ENCODE assay signal across 9 cellular contexts in the genomic region with DNA sequence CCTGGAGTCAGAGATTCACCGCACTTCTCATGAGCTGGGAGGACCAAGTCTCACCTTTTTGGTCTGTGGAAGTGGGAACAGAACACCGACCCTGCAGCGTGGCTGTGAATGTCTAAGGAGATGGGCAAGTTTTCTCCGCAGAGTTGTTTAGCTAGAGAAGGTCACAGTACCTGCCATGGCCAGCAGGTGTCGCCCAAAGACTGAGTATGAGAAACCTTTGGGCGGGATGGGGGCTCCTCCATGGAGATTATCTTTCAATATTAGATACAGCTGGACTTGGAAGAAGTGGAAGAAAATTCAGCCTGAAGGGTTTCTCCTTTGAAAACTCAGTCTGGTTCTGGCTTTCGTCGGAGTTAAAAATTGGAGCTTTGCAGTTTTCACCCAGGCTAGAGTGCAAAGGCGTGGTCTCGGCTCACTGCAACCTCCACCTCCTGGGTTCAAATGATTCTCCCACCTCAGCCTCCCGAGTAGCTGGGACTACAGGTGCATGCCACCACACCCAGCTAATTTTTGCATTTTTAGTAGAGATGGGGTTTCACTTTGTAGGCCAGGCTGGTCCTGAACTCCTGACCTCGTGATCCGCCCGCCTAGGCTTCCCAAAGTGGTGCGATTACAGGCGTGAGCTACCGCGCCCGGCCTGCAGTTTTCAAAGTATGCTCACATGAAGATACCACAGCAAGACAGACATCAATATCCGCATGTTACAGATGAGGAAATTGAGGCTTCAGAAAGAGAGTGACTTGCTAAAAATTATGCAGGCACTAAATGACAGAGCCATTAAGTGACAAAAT. TPM values are rescaled to one million over a fixed set of nuclear protein-coding genes. Genes with fewer than 3 reads are reported as not detected.
DNase-seq lines count a peak whose midpoint lies in the region; ATAC-seq, FAIRE-seq and TF ChIP-seq lines count a peak whose summit lies in the region.
"Had no signal": no experiment of that assay in that cellular context is flagged by ENCODE, and none has a peak within 500 bp of the region (broad histone marks: within the 10 kb centered on the region; RNA-seq: fewer than 3 reads in every experiment).

No MANE protein-coding gene starts in this region.

- H3K9ac ChIP-seq in mammary epithelial cell (ENCODE audit: insufficient read depth, low read length) (no peak overlapping the region), keratinocyte (ENCODE audit: control insufficient read depth, extremely low read depth, insufficient read depth, low read length) (no peak overlapping the region)
- H3K9ac ChIP-seq: BLaER1 had no signal

- dilution Hi-C loops in mammary epithelial cell (cut with HindIII; ENCODE audit: low sequenced_read_pairs) (no loop called here), keratinocyte (cut with MboI; ENCODE audit: extremely low pct_ligation_motif_present, low sequenced_read_pairs) (loop anchor here (25.0 kb wide), 1 partner anchor 370 kb away; no protein-coding TSS in a partner anchor)

- H3K9me1 ChIP-seq in keratinocyte (ENCODE audit: control insufficient read depth, extremely low read depth, insufficient read depth, low read length) = no peaks in the 10 kb centered on the region

- no peak for FAIRE-seq in keratinocyte (lab: Jason Lieb, UNC)

- H3K4me1 ChIP-seq in mammary epithelial cell (ENCODE audit: insufficient read depth, low read length) (peaks cover 8% of the 10 kb centered on the region), keratinocyte (ENCODE audit: control insufficient read depth, extremely low read depth, insufficient read depth, low read length) (no peaks in the 10 kb centered on the region)

- DNase-seq in NCI-H1694 (lab: John Stamatoyannopoulos, UW) (peak; percentile 21), NCI-H1694 treated with DMSO at 0.1 percent for 48 hours (lab: John Stamatoyannopoulos, UW) (no peak), NCI-H1105 treated with DMSO at 0.1 percent for 48 hours (lab: John Stamatoyannopoulos, UW) (peak; percentile 73), WERI-Rb-1 (peak; percentile 79), mammary epithelial cell (no peak), keratinocyte (ENCODE audit: low read depth, low spot score) (no peak)
- peak; percentile 58 to 80 for DNase-seq in stimulated activated CD4-positive, alpha-beta T cell treated with anti-CD3 and anti-CD28 coated beads, Interleukin-1b, Interleukin-23, amount 100 ng/mL, for 4 hours (ENCODE audit: low read depth in 2 of 2)

- H3K9me3 ChIP-seq in WERI-Rb-1 (ENCODE audit: severe bottlenecking) (no peaks in the 10 kb centered on the region), mammary epithelial cell (replicated peaks; ENCODE audit: insufficient read depth, low read length) (no peaks in the 10 kb centered on the region), keratinocyte (ENCODE audit: control insufficient read depth, low read depth, low read length) (no peaks in the 10 kb centered on the region)
- H3K9me3 ChIP-seq: BLaER1 had no signal

- H3K79me2 ChIP-seq in mammary epithelial cell (ENCODE audit: insufficient read depth, low read length) (no peaks in the 10 kb centered on the region), keratinocyte (ENCODE audit: control insufficient read depth, insufficient read depth, low read length) (no peaks in the 10 kb centered on the region)

- in situ Hi-C loops in mammary epithelial cell (cut with MboI; ENCODE audit: low sequenced_read_pairs in 2 of 2) = loop anchor here (5.0 kb wide), 1 partner anchor 380 kb away; no protein-coding TSS in a partner anchor

- BruUV-seq in mammary epithelial cell (replicated peaks; lab: Mats Ljungman, UMichigan) = no TSS peak

- H3K4me3 ChIP-seq in WERI-Rb-1 (ENCODE audit: low read depth, low read length) = no peak overlapping the region
- H3K4me3 ChIP-seq in mammary epithelial cell (replicated peaks in 1 of 3; ENCODE audit: insufficient read depth in 1 of 3, low read depth in 2 of 3, low read length in 3 of 3) = no peak overlapping the region
- H3K4me3 ChIP-seq in keratinocyte (ENCODE audit: control insufficient read depth in 2 of 3, extremely low read depth in 1 of 3, insufficient read depth in 2 of 3, low read depth in 1 of 3, low read length in 3 of 3) = no peak overlapping the region
- H3K4me3 ChIP-seq: BLaER1 had no signal

- H4K20me1 ChIP-seq in mammary epithelial cell (ENCODE audit: insufficient read depth, low read length) (no peaks in the 10 kb centered on the region), keratinocyte (ENCODE audit: control insufficient read depth, extremely low read depth, insufficient read depth, low read length) (no peaks in the 10 kb centered on the region)
- H4K20me1 ChIP-seq: BLaER1 had no signal

- H3K36me3 ChIP-seq in WERI-Rb-1 (no peaks in the 10 kb centered on the region), mammary epithelial cell (ENCODE audit: insufficient read depth, low read length) (no peaks in the 10 kb centered on the region), keratinocyte (ENCODE audit: control insufficient read depth in 2 of 2, extremely low read depth in 1 of 2, insufficient read depth in 2 of 2, low read length in 2 of 2) (no peaks in the 10 kb centered on the region)
- H3K36me3 ChIP-seq: BLaER1 had no signal

- H3K27ac ChIP-seq in WERI-Rb-1 (no peak overlapping the region; the same call in 1 of the 2 replicates), mammary epithelial cell (ENCODE audit: insufficient read depth, low read depth, low read length) (no peak overlapping the region), keratinocyte (ENCODE audit: control insufficient read depth, insufficient read depth, low read length) (no peak overlapping the region)
- H3K27ac ChIP-seq: BLaER1 had no signal

- ATAC-seq in GM21360 (IDR thresholded peaks at IDR 0.05; ENCODE audit: unreplicated experiment) = no peak

- CTCF ChIA-PET in mammary epithelial cell (lab: Charles Lee; ENCODE audit: low non-redundant PET) = interaction anchor here (0.5 to 1.0 kb wide), 7 partner anchors 22 to 381 kb away, joined by 3 to 11 read pairs (median 4); no protein-coding TSS in a partner anchor

- TF ChIP-seq CTCF in WERI-Rb-1 (IDR thresholded peaks at IDR 0.05; ENCODE audit: low read depth, low read length) (peak; percentile 74), mammary epithelial cell (conservative IDR thresholded peaks at IDR 0.05 in 1 of 2, IDR thresholded peaks at IDR 0.05 in 1 of 2; ENCODE audit: extremely low read depth in 1 of 2, insufficient read depth in 1 of 2, low read depth in 1 of 2, low read length in 2 of 2) (peak; percentile 93), keratinocyte (optimal IDR thresholded peaks at IDR 0.05 in 1 of 3, IDR thresholded peaks at IDR 0.05 in 1 of 3, conservative IDR thresholded peaks at IDR 0.05 in 1 of 3; ENCODE audit: extremely low read depth in 1 of 3, insufficient read depth in 2 of 3, low read length in 3 of 3) (peak; percentile 72 to 84 (median 73))

- H2AFZ ChIP-seq in mammary epithelial cell (ENCODE audit: low read depth, low read length) (no peak overlapping the region), keratinocyte (ENCODE audit: control insufficient read depth, low read length) (no peak overlapping the region)

- 55% methylated on average over 20 of the region's 20 CpGs for WGBS in mammary epithelial cell (ENCODE audit: low coverage, missing lambda C conversion rate)

- H3K4me2 ChIP-seq in mammary epithelial cell (ENCODE audit: insufficient read depth, low read depth, low read length) (no peak overlapping the region), keratinocyte (ENCODE audit: control insufficient read depth, extremely low read depth, insufficient read depth, low read depth, low read length) (no peak overlapping the region)
- H3K4me2 ChIP-seq: BLaER1 had no signal

- intact Hi-C loops in mammary epithelial cell (cut with micrococcal nuclease) = loop anchor here (1.0 kb wide), 1 partner anchor 140 kb away; no protein-coding TSS in a partner anchor

- H3K27me3 ChIP-seq in WERI-Rb-1 (ENCODE audit: insufficient read depth, low read depth, severe bottlenecking) (no peaks in the 10 kb centered on the region), mammary epithelial cell (ENCODE audit: insufficient read depth, low read length) (no peaks in the 10 kb centered on the region), keratinocyte (ENCODE audit: control insufficient read depth, extremely low read depth, insufficient read depth, low read length) (peaks cover 8% of the 10 kb centered on the region)
- H3K27me3 ChIP-seq: BLaER1 had no signal

RNA-seq across cellular contexts. Expression of gene DSCAML1, which starts 10.7 kb away (rescaled TPM):
- total RNA-seq in mammary epithelial cell = not detected
- 0.01 TPM for polyA plus RNA-seq in mammary epithelial cell
- not detected for polyA minus RNA-seq in mammary epithelial cell
- not detected in 3 replicates for polyA plus RNA-seq in keratinocyte
- not detected for polyA plus RNA-seq in keratinocyte (2011; ENCODE audit: low read depth)
- polyA plus RNA-seq in keratinocyte (2011; cell fraction: cytosol; rRNA removed) = not detected in 2 replicates
- not detected in 2 replicates for polyA plus RNA-seq in keratinocyte (2011; cell fraction: nucleus; rRNA removed)
- not detected in 2 replicates for polyA plus RNA-seq in keratinocyte (2012; ENCODE audit: low replicate concordance)
- not detected in 3 replicates for polyA minus RNA-seq in keratinocyte
- polyA minus RNA-seq in keratinocyte (2011; cell fraction: cytosol; rRNA and poly(A)+ RNA removed) = not detected
- not detected in 2 replicates for polyA minus RNA-seq in keratinocyte (2011; cell fraction: nucleus; rRNA and poly(A)+ RNA removed)

RNA-seq across cellular contexts. Expression of gene FXYD2, which starts 16.9 kb away (rescaled TPM):
- not detected for total RNA-seq in mammary epithelial cell
- polyA plus RNA-seq in mammary epithelial cell = 0.11 TPM
- not detected for polyA minus RNA-seq in mammary epithelial cell
- polyA plus RNA-seq in keratinocyte = not detected in 3 replicates
- not detected for polyA plus RNA-seq in keratinocyte (2011; ENCODE audit: low read depth)
- not detected in 2 replicates for polyA plus RNA-seq in keratinocyte (2011; cell fraction: cytosol; rRNA removed)
- not detected in 2 replicates for polyA plus RNA-seq in keratinocyte (2011; cell fraction: nucleus; rRNA removed)
- not detected in 2 replicates for polyA plus RNA-seq in keratinocyte (2012; ENCODE audit: low replicate concordance)
- polyA minus RNA-seq in keratinocyte = not detected in 3 replicates
- polyA minus RNA-seq in keratinocyte (2011; cell fraction: cytosol; rRNA and poly(A)+ RNA removed) = not detected
- polyA minus RNA-seq in keratinocyte (2011; cell fraction: nucleus; rRNA and poly(A)+ RNA removed) = not detected in 2 replicates

Comparison
In these comparisons a context has a peak if more than half of its experiments do, and no peak if none do; other contexts are left out.
1. DNase-seq: peak in NCI-H1694 (single experiment), NCI-H1105 treated with DMSO at 0.1 percent for 48 hours (single experiment), WERI-Rb-1 (single experiment) and stimulated activated CD4-positive, alpha-beta T cell treated with anti-CD3 and anti-CD28 coated beads, Interleukin-1b, Interleukin-23, amount 100 ng/mL, for 4 hours (2 of 2); none in NCI-H1694 treated with DMSO at 0.1 percent for 48 hours (single experiment), mammary epithelial cell (single experiment) and keratinocyte (single experiment).
2. Peak in every context shown above with its lines, with median percentiles within 50 percentile points of each other: CTCF ChIP-seq.